In the genomic region with DNA sequence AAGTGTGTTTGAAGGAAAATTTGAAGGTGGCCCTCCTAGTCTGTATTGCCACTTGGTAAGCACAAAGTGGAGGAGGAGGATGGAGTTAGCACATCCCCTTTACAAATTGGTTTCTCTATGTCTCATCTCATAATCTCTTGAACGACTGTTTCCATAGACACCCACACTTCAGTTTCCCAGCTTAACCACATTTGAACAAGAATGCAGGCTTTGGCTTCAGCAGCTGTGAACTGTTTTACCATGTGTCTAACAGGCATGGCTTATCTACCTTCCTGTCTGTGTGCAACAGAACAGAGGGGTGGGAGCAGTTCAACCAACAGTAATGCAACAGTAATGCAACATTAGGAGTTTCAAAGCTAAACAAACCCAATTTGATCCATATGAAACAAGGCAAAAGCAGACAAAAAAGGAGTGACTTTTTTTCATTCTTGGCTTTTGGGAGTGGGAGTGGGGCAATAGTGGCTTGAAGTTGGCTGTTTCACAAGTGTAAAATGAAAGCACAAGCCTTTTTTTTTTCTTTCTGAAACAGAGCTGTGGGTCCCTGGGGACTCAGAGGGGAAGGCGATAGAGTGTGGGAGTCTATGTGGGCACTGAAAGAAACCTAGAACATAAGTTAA, we compare ENCODE assay signal across 10 cellular contexts.
A peak's percentile ranks its signal among the peaks of the same experiment; 100 is the strongest.
DNase-seq lines count a peak whose midpoint lies in the region; ATAC-seq, FAIRE-seq and TF ChIP-seq lines count a peak whose summit lies in the region.
"Had no signal": no experiment of that assay in that cellular context is flagged by ENCODE, and none has a peak within 500 bp of the region (broad histone marks: within the 10 kb centered on the region; RNA-seq: fewer than 3 reads in every experiment).

No MANE protein-coding gene starts in this region.

- H3K27ac Mint-ChIP-seq in stimulated activated naive CD8-positive, alpha-beta T cell treated with anti-CD3 and anti-CD28 coated beads, Interleukin-15, amount 100 ng/mL, for 72 hours = peak overlapping the region; percentile 80 to 85

- ATAC-seq in HG02759 (IDR thresholded peaks at IDR 0.05; ENCODE audit: unreplicated experiment) = peak; percentile 92
- ATAC-seq in GM12878 = peak; percentile 89
- ATAC-seq in stimulated activated naive CD8-positive, alpha-beta T cell treated with anti-CD3 and anti-CD28 coated beads, Interleukin-15, amount 100 ng/mL, for 72 hours = peak; percentile 94
- ATAC-seq: K562 had no signal

- RAD21 ChIA-PET in GM12878 (lab: Charles Lee; ENCODE audit: unreplicated experiment) = interaction anchor here (0.6 to 4.6 kb wide), 25 partner anchors 10 to 704 kb away, joined by 3 to 74 read pairs (median 9); partner anchors contain the start of genes GPR174 and P2RY10

- CTCF ChIA-PET in GM12878 (lab: Yijun Ruan, JAX) = interaction anchor here (0.9 to 2.9 kb wide), 10 partner anchors 9 to 336 kb away, joined by 3 to 11 read pairs (median 4); no protein-coding TSS in a partner anchor

- TF ChIP-seq CTCF in Peyer's patch (IDR thresholded peaks at IDR 0.05) (no peak), GM12878 (IDR thresholded peaks at IDR 0.05 in 2 of 3, conservative IDR thresholded peaks at IDR 0.05 in 1 of 3; ENCODE audit: control insufficient read depth in 2 of 3, extremely low read depth in 1 of 3, insufficient read depth in 1 of 3, low read depth in 3 of 3, low read length in 3 of 3) (no peak), ascending aorta (IDR thresholded peaks at IDR 0.05) (no peak)

- H3K4me3 Mint-ChIP-seq in stimulated activated naive CD8-positive, alpha-beta T cell treated with anti-CD3 and anti-CD28 coated beads, Interleukin-15, amount 100 ng/mL, for 72 hours = peak overlapping the region; percentile 35 to 56

- peak overlapping the region; percentile 68 for H2AFZ ChIP-seq in GM12878 (ENCODE audit: control insufficient read depth, low read depth, low read length)

- no peaks in the 10 kb centered on the region for H3K9me3 ChIP-seq in Peyer's patch
- H3K9me3 ChIP-seq in GM12878 (replicated peaks; ENCODE audit: control insufficient read depth, insufficient read depth, low read length) = no peaks in the 10 kb centered on the region; the same call in 2 of the 3 replicates
- no peaks in the 10 kb centered on the region for H3K9me3 ChIP-seq in ascending aorta
- H3K9me3 ChIP-seq: thoracic aorta had no signal

- H3K36me3 ChIP-seq in Peyer's patch (no peaks in the 10 kb centered on the region), GM12878 (ENCODE audit: control insufficient read depth in 2 of 2, insufficient read depth in 2 of 2, low read length in 1 of 2) (no peaks in the 10 kb centered on the region), ascending aorta (no peaks in the 10 kb centered on the region)
- H3K36me3 ChIP-seq: thoracic aorta had no signal

- FAIRE-seq in GM12878 (lab: Jason Lieb, UNC) = peak; percentile 86
- FAIRE-seq: K562 had no signal

- SMC1A ChIA-PET in GM12878 (lab: Charles Lee; ENCODE audit: uncharacterized antibody, unreplicated experiment) = interaction anchor here (0.6 to 5.4 kb wide), 24 partner anchors 9 to 336 kb away, joined by 3 to 63 read pairs (median 5); partner anchors contain the start of genes GPR174 and P2RY10

- H3K27me3 Mint-ChIP-seq in stimulated activated naive CD8-positive, alpha-beta T cell treated with anti-CD3 and anti-CD28 coated beads, Interleukin-15, amount 100 ng/mL, for 72 hours = no peaks in the 10 kb centered on the region

- H3K27me3 ChIP-seq in Peyer's patch (no peaks in the 10 kb centered on the region), GM12878 (replicated peaks in 1 of 2; ENCODE audit: control insufficient read depth in 2 of 2, insufficient read depth in 2 of 2, low read length in 1 of 2) (no peaks in the 10 kb centered on the region), ascending aorta (no peaks in the 10 kb centered on the region)

- peak overlapping the region; percentile 30; the same call in 1 of the 2 replicates for H3K9ac ChIP-seq in GM12878 (ENCODE audit: control insufficient read depth, insufficient read depth, low read length)

- POLR2A ChIA-PET in GM12878 (lab: Charles Lee) = interaction anchor here (0.8 to 2.0 kb wide), 9 partner anchors 76 to 313 kb away, joined by 3 to 18 read pairs (median 6); no protein-coding TSS in a partner anchor

- H3K4me1 Mint-ChIP-seq in stimulated activated naive CD8-positive, alpha-beta T cell treated with anti-CD3 and anti-CD28 coated beads, Interleukin-15, amount 100 ng/mL, for 72 hours = peaks cover 73% of the 10 kb centered on the region

- TF ChIP-seq RAD21 in GM12878 (IDR thresholded peaks at IDR 0.05; ENCODE audit: insufficient read depth, low read depth, low read length) = peak; percentile 20; the same call in 1 of the 2 replicates

- intact Hi-C loops in GM12878 (cut with micrococcal nuclease; ENCODE audit: unreplicated experiment) (loop anchor here (1.0 to 5.0 kb wide), 6 partner anchors 11 to 310 kb away; no protein-coding TSS in a partner anchor), ascending aorta (cut with DNase I) (no loop called here)

- H3K4me1 ChIP-seq in Peyer's patch (no peaks in the 10 kb centered on the region), GM12878 (ENCODE audit: control insufficient read depth, insufficient read depth, low read length) (peaks cover 21% of the 10 kb centered on the region; the same call in 1 of the 2 replicates), ascending aorta (no peaks in the 10 kb centered on the region)

- DNase-seq in Peyer's patch (peak in 2 of 3 donors; percentile 48 to 58), GM12878 (ENCODE audit: low read depth, low spot score) (peak; percentile 99), NCI-H510A (lab: John Stamatoyannopoulos, UW) (no peak), mesenteric fat pad (ENCODE audit: low spot score) (no peak), ascending aorta (ENCODE audit: low spot score in 2 of 2) (no peak)
- peak; percentile 62 to 73 for DNase-seq in stimulated activated naive CD8-positive, alpha-beta T cell treated with anti-CD3 and anti-CD28 coated beads, Interleukin-15, amount 100 ng/mL, for 72 hours

- in situ Hi-C loops in GM12878 (cut with MboI) = loop anchor here (5.0 to 25.0 kb wide), 2 partner anchors 312 to 697 kb away; partner anchors contain the start of gene P2RY10

- H3K27ac ChIP-seq in Peyer's patch = peak overlapping the region; percentile 17 to 67 (median 32)
- peak overlapping the region; percentile 87 for H3K27ac ChIP-seq in GM12878 (ENCODE audit: control insufficient read depth, insufficient read depth)
- H3K27ac ChIP-seq in ascending aorta = no peak overlapping the region
- H3K27ac ChIP-seq: thoracic aorta had no signal

- TF ChIP-seq POLR2A in GM18526 (IDR thresholded peaks at IDR 0.05; ENCODE audit: extremely low read depth, insufficient read length) (peak; percentile 16), Peyer's patch (IDR thresholded peaks at IDR 0.05) (no peak), GM12878 (IDR thresholded peaks at IDR 0.05; ENCODE audit: low read depth, low read length) (no peak)

- H3K9me3 Mint-ChIP-seq in stimulated activated naive CD8-positive, alpha-beta T cell treated with anti-CD3 and anti-CD28 coated beads, Interleukin-15, amount 100 ng/mL, for 72 hours = no peaks in the 10 kb centered on the region

- WGBS in GM12878 (ENCODE audit: insufficient coverage, insufficient replicate concordance, low lambda C conversion rate, missing lambda C conversion rate) = 4% methylated on average over 2 of the region's 2 CpGs

- BruUV-seq in GM12878 (replicated peaks; lab: Mats Ljungman, UMichigan) = no TSS peak

- peak overlapping the region; percentile 51 for H3K4me2 ChIP-seq in GM12878 (ENCODE audit: control insufficient read depth, insufficient read depth)

- H3K79me2 ChIP-seq in GM12878 (ENCODE audit: control insufficient read depth, insufficient read depth, low read length) = no peaks in the 10 kb centered on the region

- H4K20me1 ChIP-seq in GM12878 (ENCODE audit: control insufficient read depth, insufficient read depth) = no peaks in the 10 kb centered on the region

- TF ChIP-seq EP300 in GM12878 (IDR thresholded peaks at IDR 0.05; ENCODE audit: borderline replicate concordance in 1 of 2, control insufficient read depth in 1 of 2, low read depth in 2 of 2, low read length in 2 of 2) = peak; percentile 79 to 84; a peak in 3 of 4 replicates

- H3K4me3 ChIP-seq in Peyer's patch = no peak overlapping the region
- H3K4me3 ChIP-seq in GM12878 = peak overlapping the region; percentile 30; the same call in 1 of the 2 replicates
- no peak overlapping the region for H3K4me3 ChIP-seq in ascending aorta
- H3K4me3 ChIP-seq: K562, thoracic aorta had no signal

TF ChIP-seq in GM12878, 131 proteins besides CTCF, POLR2A, EP300 and RAD21 (continues in another document):
- TF ChIP-seq E2F4 (IDR thresholded peaks at IDR 0.05; ENCODE audit: low read depth, low read length) (no peak; the same call in 1 of the 2 replicates), ZZZ3 (IDR thresholded peaks at IDR 0.05; ENCODE audit: control insufficient read depth, insufficient read length, low read depth) (no peak), SREBF2 (IDR thresholded peaks at IDR 0.05; ENCODE audit: low read length) (no peak), IKZF2 (IDR thresholded peaks at IDR 0.05) (peak; percentile 83 to 88), FOXM1 (IDR thresholded peaks at IDR 0.05; ENCODE audit: low read depth, low read length) (peak; percentile 91), MAX (IDR thresholded peaks at IDR 0.05; ENCODE audit: low read depth, low read length) (no peak), CREB1 (IDR thresholded peaks at IDR 0.05; ENCODE audit: low read depth) (no peak), CBX5 (IDR thresholded peaks at IDR 0.05; ENCODE audit: low read depth) (peak; percentile 82; the same call in 1 of the 2 replicates)

Comparison
In these comparisons a context has a peak if more than half of its experiments do, and no peak if none do; other contexts are left out.
1. DNase-seq: peak in Peyer's patch (2 of 3), GM12878 (single experiment) and stimulated activated naive CD8-positive, alpha-beta T cell treated with anti-CD3 and anti-CD28 coated beads, Interleukin-15, amount 100 ng/mL, for 72 hours (2 of 2); none in NCI-H510A (single experiment), mesenteric fat pad (single experiment) and ascending aorta (0 of 2).
2. H3K27ac ChIP-seq: peak in Peyer's patch (4 of 4) and GM12878 (single experiment); none in ascending aorta (0 of 2).
3. Peak in every context shown above with its lines, with median percentiles within 50 percentile points of each other: ATAC-seq.